ENCODE assay signal across 30 cellular contexts in the genomic region with DNA sequence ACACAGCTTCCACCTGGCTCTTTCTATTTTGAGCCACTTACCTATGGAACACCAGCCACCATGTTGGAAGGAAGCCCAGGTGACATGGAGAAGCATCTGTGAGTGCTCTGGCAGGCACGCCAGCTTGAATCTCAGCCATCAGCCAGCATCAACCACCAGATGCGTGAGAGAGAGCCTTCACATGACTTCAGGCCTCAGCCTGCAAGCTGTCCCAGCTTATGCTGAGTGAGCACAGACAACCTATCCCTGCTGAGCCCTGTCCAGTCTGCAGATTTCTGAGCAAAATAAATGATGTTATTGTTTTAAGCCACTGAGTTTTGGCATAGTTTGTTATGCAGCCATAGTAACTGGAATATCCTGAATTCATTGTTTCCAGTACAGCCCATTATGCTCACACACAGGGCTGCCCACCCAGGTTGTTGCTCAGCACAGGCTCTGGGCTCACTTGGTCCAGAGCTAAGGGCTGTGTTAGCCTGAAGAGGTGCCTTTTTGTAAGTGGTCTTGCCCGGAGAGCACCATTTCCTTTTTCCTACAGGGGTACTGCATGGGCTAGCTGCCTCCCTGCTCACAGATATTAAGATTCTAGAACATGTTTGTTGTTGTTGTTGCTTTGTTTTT. TPM values are rescaled to one million over a fixed set of nuclear protein-coding genes. Genes with fewer than 3 reads are reported as not detected.
DNase-seq lines count a peak whose midpoint lies in the region; TF ChIP-seq lines count a peak whose summit lies in the region.
"Had no signal": no experiment of that assay in that cellular context is flagged by ENCODE, and none has a peak within 500 bp of the region (broad histone marks: within the 10 kb centered on the region; RNA-seq: fewer than 3 reads in every experiment).

No MANE protein-coding gene starts in this region.

- TF ChIP-seq POLR2A in sigmoid colon (IDR thresholded peaks at IDR 0.05): no peak

- H3K36me3 ChIP-seq in sigmoid colon: peaks cover 0 to 11% (median 0%) of the 10 kb centered on the region in 4 donors
- H3K36me3 ChIP-seq: BE2C, pancreas, thoracic aorta had no signal

- no peaks in the 10 kb centered on the region for H3K4me1 ChIP-seq in sigmoid colon
- H3K4me1 ChIP-seq: BE2C, pancreas had no signal

- H3K9me3 ChIP-seq in sigmoid colon: peaks cover 0 to 6% (median 0%) of the 10 kb centered on the region in 4 donors
- H3K9me3 ChIP-seq: BE2C, pancreas had no signal

- H3K27ac ChIP-seq in coronary artery: no peak overlapping the region
- H3K27ac ChIP-seq in sigmoid colon: no peak overlapping the region
- H3K27ac ChIP-seq: hepatocyte, KMS-11, pancreas, thoracic aorta had no signal

- no peak for TF ChIP-seq EP300 in sigmoid colon (IDR thresholded peaks at IDR 0.05)

- no peaks in the 10 kb centered on the region for H3K27me3 ChIP-seq in sigmoid colon
- H3K27me3 ChIP-seq: BE2C, dorsolateral prefrontal cortex, hepatocyte, pancreas had no signal

- intact Hi-C loops in sigmoid colon (cut with DNase I): no loop called here

- DNase-seq in DMS 273 treated with DMSO at 0.1 percent for 48 hours (lab: John Stamatoyannopoulos, UW) (peak; percentile 17), coronary artery (ENCODE audit: low spot score) (peak; percentile 64), globus pallidus (ENCODE audit: low spot score) (peak; percentile 49), sigmoid colon (peak; percentile 47), foreskin fibroblast (no peak), hepatic stellate cell (ENCODE audit: low spot score) (no peak), T1000 (lab: John Stamatoyannopoulos, UW) (no peak)
- DNase-seq: activated CD4-positive, alpha-beta memory T cell treated with anti-CD3 and anti-CD28 coated beads, Interleukin-2, amount 10 ng/mL, durations not matched to agents 7 days and 5 days; activated CD4-positive, alpha-beta T cell treated with anti-CD3 and anti-CD28 coated beads for 1 hour; activated CD8-positive, alpha-beta memory T cell treated with anti-CD3 and anti-CD28 coated beads, Interleukin-2, amount 50 U/mL, for 48 hours; activated naive CD4-positive, alpha-beta T cell treated with Interleukin-2 at 50 U/mL for 16 hours; BE2C; CD8-positive, alpha-beta T cell; dorsolateral prefrontal cortex; H9; mammary epithelial cell; MM.1S; NCI-H1105 treated with DMSO at 0.1 percent for 48 hours; NCI-H1930; NCI-H526 treated with DMSO at 0.1 percent for 48 hours; pancreas; PC-3; T-helper 2 cell had no signal

- no peak for TF ChIP-seq CTCF in coronary artery (IDR thresholded peaks at IDR 0.05)
- no peak for TF ChIP-seq CTCF in sigmoid colon (IDR thresholded peaks at IDR 0.05)
- no peak for TF ChIP-seq CTCF in foreskin fibroblast (IDR thresholded peaks at IDR 0.05; ENCODE audit: low read depth, low read length)

- whole genome bisulfite sequencing in sigmoid colon, 2 donors: 78 to 89% methylated on average over 3 of the region's 3 CpGs

- H3K4me3 ChIP-seq in coronary artery (no peak overlapping the region), sigmoid colon (no peak overlapping the region), foreskin fibroblast (ENCODE audit: low read depth in 1 of 2, low read length in 2 of 2) (no peak overlapping the region)
- H3K4me3 ChIP-seq: dorsolateral prefrontal cortex, hepatocyte, pancreas, smooth muscle cell, thoracic aorta had no signal

RNA-seq across cellular contexts. Expression of a gene that starts 35.0 kb away (rescaled TPM):
- total RNA-seq in sigmoid colon: not detected
- 100 to 1,000 TPM in 1 of 3 donors, 10 to 100 TPM in 2; 43.2 to 130 (median 97.8) TPM for polyA plus RNA-seq in sigmoid colon
- total RNA-seq: activated CD4-positive, alpha-beta memory T cell treated with anti-CD3 and anti-CD28 coated beads, Interleukin-2, amount 10 ng/mL, durations not matched to agents 7 days and 5 days; activated T-helper 1 cell treated with anti-CD3 and anti-CD28 coated beads, Interleukin-12 subunit alpha, Interleukin-12 subunit beta, Interleukin-2, Interleukin-4 antibody, amounts not matched to agents 30 ng/mL and 10 ng/mL and 1 ng/mL, durations not matched to agents 14 hours and 24 hours and 36 hours; CD8-positive, alpha-beta T cell; fibroblast of villous mesenchyme; H9; mammary epithelial cell; neural crest cell; PC-3; smooth muscle cell; thoracic aorta had no signal
- polyA plus RNA-seq: mammary epithelial cell, pancreas, smooth muscle cell had no signal

RNA-seq across cellular contexts. Expression of a gene that starts 39.1 kb away (rescaled TPM):
- total RNA-seq in sigmoid colon: 10 to 100 TPM in 2 of 4 donors, 1 to 10 TPM in 2; 9.1 to 16.8 (median 12.2) TPM
- polyA plus RNA-seq in sigmoid colon: 10 to 100 TPM in 2 of 3 donors, 1 to 10 TPM in 1; 8.3 to 22.7 (median 13.2) TPM

Comparison
In these comparisons a context has a peak if more than half of its experiments do, and no peak if none do; other contexts are left out.
1. DNase-seq: peak in DMS 273 treated with DMSO at 0.1 percent for 48 hours (single experiment), coronary artery (single experiment), globus pallidus (single experiment) and sigmoid colon (single experiment); none in foreskin fibroblast (0 of 2), hepatic stellate cell (single experiment) and T1000 (single experiment).